ENCODE assay signal across 24 cellular contexts in the genomic region with DNA sequence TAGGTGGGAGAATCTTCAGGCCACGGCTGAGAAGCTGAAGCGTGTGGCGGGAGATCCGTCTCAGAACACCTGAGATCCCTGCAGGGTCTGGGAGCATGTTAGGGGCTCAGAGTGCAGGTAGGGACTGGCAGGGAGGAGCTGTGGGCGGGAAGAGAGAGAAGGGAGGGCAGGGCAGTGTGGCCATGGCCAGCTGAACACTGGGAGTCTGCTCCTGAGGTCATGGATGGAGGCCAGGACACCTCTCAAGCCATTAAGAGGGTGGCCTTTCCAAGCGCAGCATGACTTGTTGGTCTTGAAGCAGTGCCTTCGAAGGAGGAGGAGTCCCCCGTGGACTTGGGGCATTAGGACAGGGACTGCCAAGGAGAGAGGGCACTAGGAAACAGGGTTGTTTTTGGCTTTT. TPM values are rescaled to one million over a fixed set of nuclear protein-coding genes. Genes with fewer than 3 reads are reported as not detected.
DNase-seq lines count a peak whose midpoint lies in the region; ATAC-seq and TF ChIP-seq lines count a peak whose summit lies in the region.
"Had no signal": no experiment of that assay in that cellular context is flagged by ENCODE, and none has a peak within 500 bp of the region (broad histone marks: within the 10 kb centered on the region; RNA-seq: fewer than 3 reads in every experiment).

No MANE protein-coding gene starts in this region.

- intact Hi-C loops in CD4-positive, alpha-beta memory T cell (cut with micrococcal nuclease): no loop called here
- intact Hi-C loops in lower lobe of right lung (cut with DNase I): no loop called here
- intact Hi-C loops in testis (cut with DNase I; ENCODE audit: low total_unique reads): no loop called here

- CTCF ChIA-PET in CD4-positive, alpha-beta memory T cell (lab: Charles Lee; ENCODE audit: partially characterized antibody): interaction anchor here (1.3 kb wide), 1 partner anchor 30 kb away, joined by 3 read pairs; no protein-coding TSS in a partner anchor

- H3K9ac ChIP-seq in BLaER1: no peak overlapping the region

- no peak for DNase-seq in CD4-positive, alpha-beta memory T cell
- DNase-seq in effector memory CD8-positive, alpha-beta T cell: no peak
- DNase-seq in lower lobe of right lung: no peak
- no peak for DNase-seq in activated gamma-delta T cell treated with Interleukin-2 at 50 U/mL for 16 hours
- DNase-seq in anterior cingulate cortex (lab: John Stamatoyannopoulos, UW): no peak
- no peak for DNase-seq in testis
- DNase-seq: activated CD4-positive, alpha-beta T cell treated with anti-CD3 and anti-CD28 coated beads, Interleukin-2, amount 50 U/mL, for 4 hours; activated T-cell treated with anti-CD3 and anti-CD28 coated beads, Interleukin-2, amount 50 U/mL, for 48 hours; gastrocnemius medialis; NCI-H1694; SHP77 treated with DMSO at 0.1 percent for 48 hours; stimulated activated CD8-positive, alpha-beta memory T cell treated with anti-CD3 and anti-CD28 coated beads, Interleukin-4, amount 100 ng/mL, for 48 hours had no signal

- H3K9me3 ChIP-seq in BLaER1 (peaks cover 67% of the 10 kb centered on the region), lower lobe of right lung (no peaks in the 10 kb centered on the region), testis (no peaks in the 10 kb centered on the region)
- H3K9me3 ChIP-seq in CD4-positive, alpha-beta memory T cell (ENCODE audit: control insufficient read depth in 1 of 2, low read length in 2 of 2): no peaks in the 10 kb centered on the region
- H3K9me3 ChIP-seq: gastrocnemius medialis, MG63, spleen had no signal

- H3K4me2 ChIP-seq in BLaER1: 0 out of 2 replicates have a peak overlapping the region, but pooled peaks have one; percentile 7

- no peak for ATAC-seq in effector memory CD8-positive, alpha-beta T cell (replicated peaks)
- peak; percentile 39 to 49 for ATAC-seq in lower lobe of right lung
- ATAC-seq: esophagus mucosa, gastrocnemius medialis, HCT116 had no signal

- peaks cover 34 to 77% (median 49%) of the 10 kb centered on the region in 4 donors for H3K4me1 Mint-ChIP-seq in CD4-positive, alpha-beta memory T cell
- H3K4me1 Mint-ChIP-seq in effector memory CD8-positive, alpha-beta T cell (ENCODE audit: low read depth in 2 of 2): peaks cover 37 to 53% of the 10 kb centered on the region in 2 donors

- H3K36me3 Mint-ChIP-seq in CD4-positive, alpha-beta memory T cell: peaks cover 15 to 23% of the 10 kb centered on the region in 2 donors
- peaks cover 22% of the 10 kb centered on the region for H3K36me3 Mint-ChIP-seq in effector memory CD8-positive, alpha-beta T cell (ENCODE audit: insufficient read depth)

- H3K9me3 Mint-ChIP-seq in CD4-positive, alpha-beta memory T cell: no peaks in the 10 kb centered on the region
- no peaks in the 10 kb centered on the region for H3K9me3 Mint-ChIP-seq in effector memory CD8-positive, alpha-beta T cell
- H3K9me3 Mint-ChIP-seq: mesothelial cell of epicardium had no signal

- H3K27me3 ChIP-seq in BLaER1: no peaks in the 10 kb centered on the region
- H3K27me3 ChIP-seq in CD4-positive, alpha-beta memory T cell (ENCODE audit: insufficient read depth, low read length): no peaks in the 10 kb centered on the region
- H3K27me3 ChIP-seq in lower lobe of right lung (ENCODE audit: low read depth): no peaks in the 10 kb centered on the region
- H3K27me3 ChIP-seq in testis: no peaks in the 10 kb centered on the region
- H3K27me3 ChIP-seq: gastrocnemius medialis, MG63, spleen had no signal

- H3K4me3 Mint-ChIP-seq in CD4-positive, alpha-beta memory T cell: no peak overlapping the region
- peak overlapping the region in 1 of 2 donors; percentile 42 for H3K4me3 Mint-ChIP-seq in effector memory CD8-positive, alpha-beta T cell
- H3K4me3 Mint-ChIP-seq: mesothelial cell of epicardium had no signal

- H3K4me3 ChIP-seq in BLaER1: no peak overlapping the region
- H3K4me3 ChIP-seq in CD4-positive, alpha-beta memory T cell (ENCODE audit: low read length in 2 of 2): no peak overlapping the region
- H3K4me3 ChIP-seq in lower lobe of right lung: no peak overlapping the region
- H3K4me3 ChIP-seq in testis: no peak overlapping the region
- H3K4me3 ChIP-seq: gastrocnemius medialis, MG63, spleen had no signal

- no peak for TF ChIP-seq CTCF in lower lobe of right lung (IDR thresholded peaks at IDR 0.05)
- no peak for TF ChIP-seq CTCF in testis (IDR thresholded peaks at IDR 0.05)

- H3K36me3 ChIP-seq in BLaER1 (peaks cover 98% of the 10 kb centered on the region), lower lobe of right lung (peaks cover 36% of the 10 kb centered on the region), testis (ENCODE audit: low read depth, missing control alignments) (no peaks in the 10 kb centered on the region)
- peaks cover 16% of the 10 kb centered on the region for H3K36me3 ChIP-seq in CD4-positive, alpha-beta memory T cell (ENCODE audit: insufficient read depth, low read length)

- H3K27ac ChIP-seq in BLaER1 (no peak overlapping the region), lower lobe of right lung (no peak overlapping the region), testis (no peak overlapping the region)
- H3K27ac ChIP-seq in CD4-positive, alpha-beta memory T cell (ENCODE audit: low read depth, low read length): no peak overlapping the region
- H3K27ac ChIP-seq: gastrocnemius medialis, spleen, VCaP had no signal

- peaks cover 100% of the 10 kb centered on the region for H4K20me1 ChIP-seq in BLaER1

- POLR2A ChIA-PET in CD4-positive, alpha-beta memory T cell (lab: Charles Lee; ENCODE audit: partially characterized antibody): interaction anchor here (1.2 kb wide), 1 partner anchor 10 kb away, joined by 4 read pairs; no protein-coding TSS in a partner anchor

- peaks cover 31% of the 10 kb centered on the region for H3K4me1 ChIP-seq in BLaER1
- H3K4me1 ChIP-seq in CD4-positive, alpha-beta memory T cell (ENCODE audit: insufficient read depth, low read length): peaks cover 28% of the 10 kb centered on the region
- peaks cover 39% of the 10 kb centered on the region for H3K4me1 ChIP-seq in lower lobe of right lung
- H3K4me1 ChIP-seq in testis: peaks cover 33% of the 10 kb centered on the region

- no peaks in the 10 kb centered on the region for H3K27me3 Mint-ChIP-seq in CD4-positive, alpha-beta memory T cell
- no peaks in the 10 kb centered on the region for H3K27me3 Mint-ChIP-seq in effector memory CD8-positive, alpha-beta T cell

- WGBS in testis, 2 donors: 94% methylated on average over 7 to 8 of the region's 8 CpGs

- no peak for TF ChIP-seq POLR2A in testis (IDR thresholded peaks at IDR 0.05)

- peak overlapping the region in 4 of 7 donors; percentile 59 to 86 (median 70) for H3K27ac Mint-ChIP-seq in CD4-positive, alpha-beta memory T cell
- H3K27ac Mint-ChIP-seq in effector memory CD8-positive, alpha-beta T cell: peak overlapping the region; percentile 79 to 94
- H3K27ac Mint-ChIP-seq: mesothelial cell of epicardium had no signal

RNA-seq across cellular contexts. Expression of a gene that starts 23.7 kb away (rescaled TPM):
- 10 to 100 TPM; 58.1 to 62.9 TPM for total RNA-seq in CD4-positive, alpha-beta memory T cell
- 10 to 100 TPM; 28.2 to 59.6 TPM for polyA plus RNA-seq in CD4-positive, alpha-beta memory T cell
- total RNA-seq in lower lobe of right lung (56.3 TPM), testis (100 to 1,000 TPM in 1 of 2 donors, 10 to 100 TPM in 1; 99.2 to 120 TPM)
- polyA plus RNA-seq in testis (ENCODE audit: insufficient read depth, low read depth, low replicate concordance): 61.8 TPM

RNA-seq across cellular contexts. Expression of a gene that starts 23.9 kb away (rescaled TPM):
- total RNA-seq in CD4-positive, alpha-beta memory T cell: 1 to 10 TPM; 5.3 TPM
- 1 to 10 TPM; 1.0 to 1.9 TPM for polyA plus RNA-seq in CD4-positive, alpha-beta memory T cell
- 4.4 TPM for total RNA-seq in lower lobe of right lung
- total RNA-seq in testis: 10 to 100 TPM in 1 of 2 donors, 1 to 10 TPM in 1; 9.1 to 11.0 TPM
- polyA plus RNA-seq in testis (ENCODE audit: insufficient read depth, low read depth, low replicate concordance): 6.9 TPM

RNA-seq across cellular contexts. Expression of a gene that starts 28.1 kb away (rescaled TPM):
- total RNA-seq in CD4-positive, alpha-beta memory T cell: not detected
- polyA plus RNA-seq in CD4-positive, alpha-beta memory T cell: not detected
- total RNA-seq in lower lobe of right lung (not detected), testis (10 to 100 TPM; 14.2 to 33.8 TPM)
- polyA plus RNA-seq in testis (ENCODE audit: insufficient read depth, low read depth, low replicate concordance): 52.1 TPM
- total RNA-seq: esophagus mucosa; G401; gastrocnemius medialis; IMR-90; mesothelial cell of epicardium; spleen; T-helper 1 cell treated with Interleukin-12 subunit alpha and Interleukin-12 subunit beta and Interleukin-4 antibody, amounts not matched to agents 30 ng/mL and 1 ng/mL, for 36 hours; temporal lobe had no signal
- polyA plus RNA-seq: adipose tissue, IMR-90, spleen had no signal

RNA-seq across cellular contexts. Expression of a gene that starts 33.6 kb away (rescaled TPM):
- 10 to 100 TPM; 24.6 to 25.4 TPM for total RNA-seq in CD4-positive, alpha-beta memory T cell
- polyA plus RNA-seq in CD4-positive, alpha-beta memory T cell: 10 to 100 TPM; 26.4 to 41.5 TPM
- total RNA-seq in lower lobe of right lung (30.3 TPM), testis (10 to 100 TPM; 45.2 to 59.5 TPM)
- 95.7 TPM for polyA plus RNA-seq in testis (ENCODE audit: insufficient read depth, low read depth, low replicate concordance)

Comparison
In these comparisons a context has a peak if more than half of its experiments do, and no peak if none do; other contexts are left out.
1. RNA of a gene that starts 28.1 kb away (total RNA-seq): 14.2 to 33.8 TPM in testis; not detected in CD4-positive, alpha-beta memory T cell and not detected in lower lobe of right lung (single experiment); every median in the first group is over 10 times any median in the second.